20 cellular contexts compared by ENCODE assay signal in the genomic region with DNA sequence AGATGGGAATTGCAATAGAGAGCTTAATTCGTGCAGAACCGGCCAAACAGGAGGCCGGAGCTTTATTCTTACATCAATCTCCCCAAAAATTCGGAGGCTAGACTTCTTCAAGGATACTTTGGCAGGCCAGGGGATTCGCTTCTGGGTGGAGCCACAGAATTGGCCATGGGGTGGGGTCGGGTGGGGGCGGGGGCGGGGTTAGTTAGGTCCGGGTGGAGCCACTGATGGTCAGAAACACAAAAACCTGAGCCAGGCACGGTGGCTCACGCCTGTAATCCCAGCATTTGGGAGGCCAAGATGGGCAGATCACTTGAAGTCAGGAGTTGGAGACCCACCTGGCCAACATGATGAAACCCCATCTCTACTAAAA.
DNase-seq lines count a peak whose midpoint lies in the region; ATAC-seq and TF ChIP-seq lines count a peak whose summit lies in the region.
"Had no signal": no experiment of that assay in that cellular context is flagged by ENCODE, and none has a peak within 500 bp of the region (broad histone marks: within the 10 kb centered on the region; RNA-seq: fewer than 3 reads in every experiment).

No MANE protein-coding gene starts in this region.

- H3K4me3 Mint-ChIP-seq in GM23338 (peak overlapping the region; percentile 27; the same call in 1 of the 3 replicates), T-cell (no peak overlapping the region), mesothelial cell of epicardium (no peak overlapping the region)
- H3K4me3 Mint-ChIP-seq: activated naive CD8-positive, alpha-beta T cell treated with anti-CD3 and anti-CD28 coated beads, Interleukin-2, amount 50 U/mL, for 24 hours; natural killer cell; stimulated activated naive CD8-positive, alpha-beta T cell treated with anti-CD3 and anti-CD28 coated beads, Interleukin-15, amount 100 ng/mL, for 72 hours had no signal

- H3K9me2 ChIP-seq in GM23338 (ENCODE audit: insufficient read depth): no peaks in the 10 kb centered on the region
- no peaks in the 10 kb centered on the region for H3K9me2 ChIP-seq in PC-3 (replicated peaks; ENCODE audit: low read length)

- H3K9me3 ChIP-seq in PC-3 (ENCODE audit: low read length): no peaks in the 10 kb centered on the region
- H3K9me3 ChIP-seq: left ventricle myocardium inferior had no signal

- no peak for TF ChIP-seq CTCF in GM23338 (conservative IDR thresholded peaks at IDR 0.05; ENCODE audit: low read depth in 2 of 2)
- no peak for TF ChIP-seq CTCF in PC-3 (conservative IDR thresholded peaks at IDR 0.05; ENCODE audit: low read depth, low read length)
- TF ChIP-seq CTCF in GM13977 (IDR thresholded peaks at IDR 0.05; ENCODE audit: extremely low read depth, insufficient read depth, missing control alignments): no peak
- no peak for TF ChIP-seq CTCF in mesothelial cell of epicardium (IDR thresholded peaks at IDR 0.05; ENCODE audit: unreplicated experiment)

- H3K27ac ChIP-seq in GM23338 (ENCODE audit: low read depth) (no peak overlapping the region), PC-3 (ENCODE audit: low read length) (no peak overlapping the region), caudate nucleus (ENCODE audit: low read depth, low read length) (peak overlapping the region; percentile 59)
- H3K27ac ChIP-seq: left ventricle myocardium inferior had no signal

- CTCF ChIA-PET in PC-3 (lab: Charles Lee) (no interaction called here), T-cell (lab: Charles Lee) (no interaction called here)

- H4K20me1 ChIP-seq in GM23338 (replicated peaks; ENCODE audit: insufficient read depth) (no peaks in the 10 kb centered on the region), PC-3 (ENCODE audit: low read length) (no peaks in the 10 kb centered on the region)

- H3K4me3 ChIP-seq in GM23338: peak overlapping the region; percentile 39; the same call in 1 of the 2 replicates
- H3K4me3 ChIP-seq in PC-3 (ENCODE audit: low read length): peak overlapping the region; percentile 35; the same call in 1 of the 2 replicates
- H3K4me3 ChIP-seq: left ventricle myocardium inferior had no signal

- no peaks in the 10 kb centered on the region for H3K79me2 ChIP-seq in GM23338 (replicated peaks; ENCODE audit: insufficient read depth)
- H3K79me2 ChIP-seq in PC-3 (ENCODE audit: low read length): no peaks in the 10 kb centered on the region

- POLR2A ChIA-PET in PC-3 (lab: Charles Lee; ENCODE audit: unreplicated experiment) (no interaction called here), T-cell (lab: Charles Lee) (no interaction called here)

- in situ Hi-C loops in GM13977 (cut with MboI; ENCODE audit: low pct_unique_long_range_greater_than_20kb, low sequenced_read_pairs, unreplicated experiment): no loop called here

- H3K27me3 Mint-ChIP-seq in GM23338 (ENCODE audit: insufficient read depth, low read depth, poor library complexity): peaks cover 1% of the 10 kb centered on the region
- no peaks in the 10 kb centered on the region for H3K27me3 Mint-ChIP-seq in T-cell
- H3K27me3 Mint-ChIP-seq in mesothelial cell of epicardium (ENCODE audit: low read depth): no peaks in the 10 kb centered on the region
- H3K27me3 Mint-ChIP-seq: activated naive CD8-positive, alpha-beta T cell treated with anti-CD3 and anti-CD28 coated beads, Interleukin-2, amount 50 U/mL, for 24 hours; stimulated activated naive CD8-positive, alpha-beta T cell treated with anti-CD3 and anti-CD28 coated beads, Interleukin-15, amount 100 ng/mL, for 72 hours had no signal

- BruUV-seq in PC-3 (replicated peaks; lab: Mats Ljungman, UMichigan): no TSS peak

- H3K4me2 ChIP-seq in GM23338 (peak overlapping the region; percentile 66), PC-3 (ENCODE audit: low read length) (peak overlapping the region; percentile 56)

- no peak overlapping the region for H2AFZ ChIP-seq in GM23338
- peak overlapping the region; percentile 50; the same call in 1 of the 2 replicates for H2AFZ ChIP-seq in PC-3 (ENCODE audit: low read length)

- peak; percentile 33 for DNase-seq in GM23338 (ENCODE audit: low spot score)
- no peak for DNase-seq in PC-3
- DNase-seq in caudate nucleus (lab: John Stamatoyannopoulos, UW): peak in 1 of 61 donors; percentile 2
- peak; percentile 18 for DNase-seq in left lobe of liver (ENCODE audit: low spot score)
- DNase-seq in T-cell: no peak
- DNase-seq in GM13977 (ENCODE audit: low spot score): no peak
- DNase-seq in HuH-7 (ENCODE audit: low spot score): no peak
- DNase-seq in mesothelial cell of epicardium (ENCODE audit: low spot score in 2 of 2, unreplicated experiment in 2 of 2): no peak
- DNase-seq: activated CD4-positive, alpha-beta T cell treated with anti-CD3 and anti-CD28 coated beads for 4 hours; activated gamma-delta T cell treated with Interleukin-2 at 50 U/mL for 16 hours; activated naive CD8-positive, alpha-beta T cell treated with anti-CD3 and anti-CD28 coated beads, Interleukin-2, amount 50 U/mL, for 24 hours; activated T-cell treated with anti-CD3 and anti-CD28 coated beads, Interleukin-2, amount 50 U/mL, for 1 hour; effector CD4-positive, alpha-beta T cell; KBM-7; left ventricle myocardium inferior; natural killer cell; NCI-H82; small intestine; stimulated activated naive CD8-positive, alpha-beta T cell treated with anti-CD3 and anti-CD28 coated beads, Interleukin-15, amount 100 ng/mL, for 72 hours had no signal

- no peak overlapping the region for H3K9ac ChIP-seq in PC-3 (ENCODE audit: low read length)

- H3K4me1 Mint-ChIP-seq in GM23338: 0 out of 3 replicates have a peak, but pooled peaks cover 3% of the 10 kb centered on the region
- peaks cover 0 to 3% (median 0%) of the 10 kb centered on the region in 3 donors for H3K4me1 Mint-ChIP-seq in T-cell
- H3K4me1 Mint-ChIP-seq in mesothelial cell of epicardium: no peaks in the 10 kb centered on the region
- H3K4me1 Mint-ChIP-seq: activated naive CD8-positive, alpha-beta T cell treated with anti-CD3 and anti-CD28 coated beads, Interleukin-2, amount 50 U/mL, for 24 hours; natural killer cell; stimulated activated naive CD8-positive, alpha-beta T cell treated with anti-CD3 and anti-CD28 coated beads, Interleukin-15, amount 100 ng/mL, for 72 hours had no signal

- no peaks in the 10 kb centered on the region for H3F3A ChIP-seq in GM23338 (replicated peaks; ENCODE audit: low read depth)
- H3F3A ChIP-seq in PC-3 (ENCODE audit: low read length, unreplicated experiment): no peaks in the 10 kb centered on the region

- no peak overlapping the region for H3K27ac Mint-ChIP-seq in GM23338
- no peak overlapping the region for H3K27ac Mint-ChIP-seq in T-cell
- no peak overlapping the region for H3K27ac Mint-ChIP-seq in mesothelial cell of epicardium
- H3K27ac Mint-ChIP-seq: activated naive CD8-positive, alpha-beta T cell treated with anti-CD3 and anti-CD28 coated beads, Interleukin-2, amount 50 U/mL, for 24 hours; natural killer cell; stimulated activated naive CD8-positive, alpha-beta T cell treated with anti-CD3 and anti-CD28 coated beads, Interleukin-15, amount 100 ng/mL, for 72 hours had no signal

- ATAC-seq in GM23338 (peak; percentile 59), PC-3 (no peak), left lobe of liver (no peak), T-cell (replicated peaks in 1 of 4) (no peak)
- ATAC-seq: activated naive CD8-positive, alpha-beta T cell treated with anti-CD3 and anti-CD28 coated beads, Interleukin-2, amount 50 U/mL, for 24 hours; natural killer cell; stimulated activated naive CD8-positive, alpha-beta T cell treated with anti-CD3 and anti-CD28 coated beads, Interleukin-15, amount 100 ng/mL, for 72 hours had no signal

- H3K36me3 Mint-ChIP-seq in GM23338 (ENCODE audit: low read depth) (peaks cover 17% of the 10 kb centered on the region; the same call in 2 of the 3 replicates), T-cell (no peaks in the 10 kb centered on the region), mesothelial cell of epicardium (no peaks in the 10 kb centered on the region)
- H3K36me3 Mint-ChIP-seq: natural killer cell had no signal

- no peaks in the 10 kb centered on the region for H3K36me3 ChIP-seq in GM23338 (ENCODE audit: insufficient read depth)
- H3K36me3 ChIP-seq in PC-3 (ENCODE audit: low read depth, low read length): no peaks in the 10 kb centered on the region
- H3K36me3 ChIP-seq: left ventricle myocardium inferior had no signal

- H3K27me3 ChIP-seq in GM23338 (ENCODE audit: insufficient read depth): no peaks in the 10 kb centered on the region
- H3K27me3 ChIP-seq in PC-3 (ENCODE audit: low read length): no peaks in the 10 kb centered on the region
- H3K27me3 ChIP-seq: foreskin keratinocyte had no signal

- H3K4me1 ChIP-seq in GM23338 (ENCODE audit: insufficient read depth) (peaks cover 9% of the 10 kb centered on the region), PC-3 (ENCODE audit: insufficient read depth, low read length) (0 out of 2 replicates have a peak, but pooled peaks cover 4% of the 10 kb centered on the region)
- H3K4me1 ChIP-seq: foreskin keratinocyte, left ventricle myocardium inferior had no signal

- H3K9me3 Mint-ChIP-seq in GM23338: peaks cover 58% of the 10 kb centered on the region
- H3K9me3 Mint-ChIP-seq in T-cell: no peaks in the 10 kb centered on the region
- H3K9me3 Mint-ChIP-seq in mesothelial cell of epicardium: peaks cover 29% of the 10 kb centered on the region
- H3K9me3 Mint-ChIP-seq: activated naive CD8-positive, alpha-beta T cell treated with anti-CD3 and anti-CD28 coated beads, Interleukin-2, amount 50 U/mL, for 24 hours; natural killer cell; stimulated activated naive CD8-positive, alpha-beta T cell treated with anti-CD3 and anti-CD28 coated beads, Interleukin-15, amount 100 ng/mL, for 72 hours had no signal

- intact Hi-C loops in PC-3 (cut with micrococcal nuclease): no loop called here

TF ChIP-seq in GM23338, 12 proteins besides CTCF, POLR2A, EP300 and RAD21 (continues in another document):
- TF ChIP-seq ZNF114 (CRISPR knock-in tag; IDR thresholded peaks at IDR 0.05) (no peak), POLR2AphosphoS5 (IDR thresholded peaks at IDR 0.05; ENCODE audit: low read depth) (no peak), ZNF331 (CRISPR knock-in tag; IDR thresholded peaks at IDR 0.05; ENCODE audit: low read depth) (no peak)

Comparison
In these comparisons a context has a peak if more than half of its experiments do, and no peak if none do; other contexts are left out.
1. DNase-seq: peak in GM23338 (single experiment) and left lobe of liver (single experiment); none in PC-3 (single experiment), T-cell (0 of 34), GM13977 (single experiment), HuH-7 (single experiment) and mesothelial cell of epicardium (0 of 2).